1 cellular context compared by ENCODE assay signal in genomic region chr20:58228484-58229197, GRCh38.
TF ChIP-seq lines count a peak whose summit lies in the region.

TSS of gene ANKRD60 (minus strand) at chr20:58228653. CDS start at chr20:58228653, 0 bp downstream.

TF ChIP-seq in IMR-90, 13 proteins besides CTCF, POLR2A, EP300 and RAD21:
- no peak for TF ChIP-seq CEBPB (IDR thresholded peaks at IDR 0.05; ENCODE audit: low read depth, low read length)
- no peak; the same call in 1 of the 2 replicates for TF ChIP-seq MAZ (IDR thresholded peaks at IDR 0.05; ENCODE audit: borderline replicate concordance, low read depth, low read length)
- no peak for TF ChIP-seq ELK1 (IDR thresholded peaks at IDR 0.05; ENCODE audit: borderline replicate concordance, low read depth, low read length)
- TF ChIP-seq CHD1 (IDR thresholded peaks at IDR 0.05; ENCODE audit: low read depth, low read length), result no peak; the same call in 1 of the 2 replicates
- TF ChIP-seq SMC3 (IDR thresholded peaks at IDR 0.05; ENCODE audit: low read depth, low read length), result no peak
- no peak for TF ChIP-seq RCOR1 (IDR thresholded peaks at IDR 0.05; ENCODE audit: insufficient replicate concordance, low read length)
- no peak for TF ChIP-seq NFE2L2 (IDR thresholded peaks at IDR 0.05; ENCODE audit: low read depth, low read length)
- TF ChIP-seq MXI1 (IDR thresholded peaks at IDR 0.05; ENCODE audit: borderline replicate concordance, low read depth, low read length), result no peak
- TF ChIP-seq RFX5 (IDR thresholded peaks at IDR 0.05; ENCODE audit: low read depth, low read length), result no peak
- no peak for TF ChIP-seq FOS (IDR thresholded peaks at IDR 0.05; ENCODE audit: low read depth, low read length)
